In the genomic region with DNA sequence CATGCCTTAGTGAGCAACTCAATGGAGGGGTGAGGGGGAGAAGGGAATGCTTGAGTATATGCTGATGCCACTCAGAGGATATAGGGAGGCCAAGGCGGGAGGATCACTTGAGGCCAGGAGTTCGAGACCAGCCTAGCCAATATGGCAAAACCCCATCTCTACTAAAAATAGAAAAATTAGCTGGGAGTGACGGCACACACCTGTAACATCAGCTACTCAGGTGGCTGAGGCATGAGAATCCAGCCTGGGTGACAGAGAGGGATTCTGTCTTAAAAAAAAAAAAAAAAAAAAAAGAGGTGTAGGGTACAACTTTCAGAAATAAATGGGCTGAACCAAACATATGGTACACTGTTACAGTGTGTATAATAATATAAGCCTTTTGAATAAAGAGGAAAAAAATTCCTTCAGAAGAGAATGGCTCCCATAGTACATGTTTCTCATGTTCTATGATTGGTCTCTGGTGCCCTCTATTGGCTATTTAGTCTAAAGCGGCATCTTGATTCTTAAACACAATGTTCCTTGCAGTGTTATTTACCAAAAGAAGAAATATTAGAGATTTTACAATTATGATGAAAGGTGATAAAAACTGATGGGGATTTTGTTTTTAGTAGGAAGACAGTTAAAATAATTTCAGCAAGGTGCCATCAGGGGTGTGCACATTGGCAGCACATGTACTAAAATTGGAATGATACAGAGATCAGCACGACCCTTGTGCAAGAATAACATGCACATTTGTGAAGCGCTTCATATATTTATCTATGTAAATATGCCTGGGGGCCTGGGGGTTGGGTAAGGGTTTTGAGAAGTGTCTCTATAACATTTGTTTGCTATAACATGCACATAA, we compare ENCODE assay signal across 8 cellular contexts.
A peak's percentile ranks its signal among the peaks of the same experiment; 100 is the strongest.
DNase-seq lines count a peak whose midpoint lies in the region; ATAC-seq and TF ChIP-seq lines count a peak whose summit lies in the region.

No MANE protein-coding gene starts in this region.

- H3K9me3 ChIP-seq in adipocyte (ENCODE audit: control insufficient read depth, low read length) (no peaks in the 10 kb centered on the region), left ventricle myocardium inferior (replicated peaks) (no peaks in the 10 kb centered on the region), gastrocnemius medialis (no peaks in the 10 kb centered on the region)

- no peak for TF ChIP-seq POLR2A in gastrocnemius medialis (IDR thresholded peaks at IDR 0.05)

- no peaks in the 10 kb centered on the region for H3K36me3 ChIP-seq in adipocyte (ENCODE audit: control insufficient read depth, insufficient read depth, low read length, severe bottlenecking)
- H3K36me3 ChIP-seq in left ventricle myocardium inferior: peaks cover 2% of the 10 kb centered on the region
- H3K36me3 ChIP-seq in gastrocnemius medialis: peaks cover 0 to 4% of the 10 kb centered on the region in 2 donors

- DNase-seq in EH (ENCODE audit: low read depth) (peak; percentile 77), NCI-H2227 treated with DMSO at 0.1 percent for 48 hours (lab: John Stamatoyannopoulos, UW) (peak; percentile 59), adipocyte (ENCODE audit: low read depth) (peak; percentile 94), left ventricle myocardium inferior (no peak), gastrocnemius medialis (no peak)
- DNase-seq in NK-92 treated with Interleukin-12 subunit alpha and Interleukin-12 subunit beta, amount 100 ng/mL, for 24 hours (lab: John Stamatoyannopoulos, UW): no peak
- no peak for DNase-seq in activated CD4-positive, CD25-positive, alpha-beta regulatory T cell treated with anti-CD3 and anti-CD28 coated beads, Interleukin-2, amount 50 U/mL, for 72 hours

- peak; percentile 61 for ATAC-seq in HG02759 (IDR thresholded peaks at IDR 0.05; ENCODE audit: unreplicated experiment)
- peak; percentile 78 to 83 for ATAC-seq in gastrocnemius medialis

- in situ Hi-C loops in gastrocnemius medialis (cut with MboI; ENCODE audit: low sequenced_read_pairs in 4 of 4): loop anchor here in 3 of 4 donors (25.0 kb wide), 2 partner anchors 815 to 1015 kb away; no protein-coding TSS in a partner anchor

- TF ChIP-seq CTCF in left ventricle myocardium inferior (IDR thresholded peaks at IDR 0.05; ENCODE audit: borderline replicate concordance) (peak; percentile 79), gastrocnemius medialis (IDR thresholded peaks at IDR 0.05 in 4 of 5, conservative IDR thresholded peaks at IDR 0.05 in 1 of 5) (peak in 4 of 5 experiments; percentile 55 to 72 (median 72))

- H3K4me1 ChIP-seq in adipocyte (ENCODE audit: control insufficient read depth, insufficient read depth, low read length) (peaks cover 6% of the 10 kb centered on the region), left ventricle myocardium inferior (no peaks in the 10 kb centered on the region), gastrocnemius medialis (peaks cover 0 to 8% of the 10 kb centered on the region in 2 donors)

- no peak overlapping the region for H3K4me3 ChIP-seq in adipocyte (ENCODE audit: low read length)
- no peak overlapping the region for H3K4me3 ChIP-seq in left ventricle myocardium inferior
- H3K4me3 ChIP-seq in gastrocnemius medialis: no peak overlapping the region

- H3K27me3 ChIP-seq in adipocyte (replicated peaks; ENCODE audit: control insufficient read depth, insufficient read depth, low read length): no peaks in the 10 kb centered on the region
- no peaks in the 10 kb centered on the region for H3K27me3 ChIP-seq in left ventricle myocardium inferior (ENCODE audit: low read depth)
- H3K27me3 ChIP-seq in gastrocnemius medialis: no peaks in the 10 kb centered on the region

- intact Hi-C loops in left ventricle myocardium inferior (cut with micrococcal nuclease): no loop called here
- intact Hi-C loops in gastrocnemius medialis (cut with DNase I; ENCODE audit: low total_unique reads): loop anchor here (2.0 to 10.0 kb wide), 5 partner anchors 107 to 1875 kb away; partner anchors contain the start of gene PATJ

- H3K27ac ChIP-seq in left ventricle myocardium inferior (replicated peaks): no peak overlapping the region
- H3K27ac ChIP-seq in gastrocnemius medialis: no peak overlapping the region

- no peak overlapping the region for H3K9ac ChIP-seq in adipocyte (ENCODE audit: low read length)

Comparison
In these comparisons a context has a peak if more than half of its experiments do, and no peak if none do; other contexts are left out.
1. DNase-seq: peak in EH (single experiment), NCI-H2227 treated with DMSO at 0.1 percent for 48 hours (single experiment) and adipocyte (single experiment); none in left ventricle myocardium inferior (single experiment), gastrocnemius medialis (0 of 2), NK-92 treated with Interleukin-12 subunit alpha and Interleukin-12 subunit beta, amount 100 ng/mL, for 24 hours (single experiment) and activated CD4-positive, CD25-positive, alpha-beta regulatory T cell treated with anti-CD3 and anti-CD28 coated beads, Interleukin-2, amount 50 U/mL, for 72 hours (single experiment).